Comparison of ENCODE assay signal across 1 cellular context in the genomic region with DNA sequence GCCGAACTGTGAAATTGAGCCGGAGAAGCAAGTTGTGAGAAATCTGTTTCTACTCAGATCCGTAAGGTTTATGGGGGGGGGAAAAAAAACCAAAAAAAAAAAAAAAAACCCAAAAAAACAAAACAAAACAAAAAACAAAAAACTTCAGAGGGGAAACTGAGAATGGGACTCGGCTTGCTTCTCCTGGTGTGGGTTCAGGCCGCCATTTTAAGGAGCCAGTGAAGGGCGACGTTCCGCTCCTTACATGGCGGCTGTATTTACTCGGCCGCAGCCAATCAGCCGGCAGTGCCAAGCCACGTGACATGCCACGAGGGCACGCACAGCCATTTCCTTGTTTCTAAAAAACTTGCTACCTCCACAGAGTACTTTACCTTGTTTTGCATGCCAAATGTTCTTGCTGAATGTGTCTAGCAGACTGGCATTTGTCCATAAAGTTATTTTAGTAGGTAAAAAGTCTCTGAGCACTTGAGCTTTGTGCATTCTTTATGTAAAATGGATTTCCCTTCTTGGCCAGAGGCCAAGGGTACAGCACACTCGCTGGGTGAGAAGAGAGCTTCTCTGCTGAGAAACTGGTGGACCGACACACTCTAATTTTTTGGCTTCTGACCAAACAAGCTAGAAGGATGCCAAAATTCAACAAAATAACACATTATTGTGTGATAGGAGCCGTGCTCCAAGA.
TF ChIP-seq lines count a peak whose summit lies in the region.

No MANE protein-coding gene starts in this region.

TF ChIP-seq in K562, 482 proteins besides CTCF, POLR2A, EP300 and RAD21 (continued from another document and continues in another):
- TF ChIP-seq, protein P1, sequence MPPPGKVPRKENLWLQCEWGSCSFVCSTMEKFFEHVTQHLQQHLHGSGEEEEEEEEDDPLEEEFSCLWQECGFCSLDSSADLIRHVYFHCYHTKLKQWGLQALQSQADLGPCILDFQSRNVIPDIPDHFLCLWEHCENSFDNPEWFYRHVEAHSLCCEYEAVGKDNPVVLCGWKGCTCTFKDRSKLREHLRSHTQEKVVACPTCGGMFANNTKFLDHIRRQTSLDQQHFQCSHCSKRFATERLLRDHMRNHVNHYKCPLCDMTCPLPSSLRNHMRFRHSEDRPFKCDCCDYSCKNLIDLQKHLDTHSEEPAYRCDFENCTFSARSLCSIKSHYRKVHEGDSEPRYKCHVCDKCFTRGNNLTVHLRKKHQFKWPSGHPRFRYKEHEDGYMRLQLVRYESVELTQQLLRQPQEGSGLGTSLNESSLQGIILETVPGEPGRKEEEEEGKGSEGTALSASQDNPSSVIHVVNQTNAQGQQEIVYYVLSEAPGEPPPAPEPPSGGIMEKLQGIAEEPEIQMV (tag; conservative IDR thresholded peaks at IDR 0.05; ENCODE audit: low read depth) = peak; percentile 57; the same call in 1 of the 2 replicates
- TF ChIP-seq ZNF184 (CRISPR knock-in tag; IDR thresholded peaks at IDR 0.05) (no peak), USF2 (CRISPR knock-in tag; IDR thresholded peaks at IDR 0.05) (peak; percentile 93), NUFIP1 (IDR thresholded peaks at IDR 0.05; ENCODE audit: partially characterized antibody) (peak; percentile 22), NR2C1 (IDR thresholded peaks at IDR 0.05) (no peak), NR2C1 (tag; IDR thresholded peaks at IDR 0.05) (0 out of 2 replicates have a peak, but pooled peaks have one; percentile 17), PCBP2 (IDR thresholded peaks at IDR 0.05; ENCODE audit: low read depth, low read length, poor library complexity, severe bottlenecking) (no peak), CBFB (CRISPR knock-in tag; IDR thresholded peaks at IDR 0.05) (no peak), GTF3C2 (IDR thresholded peaks at IDR 0.05; ENCODE audit: borderline replicate concordance, extremely low read depth, insufficient read length) (no peak), CREM (IDR thresholded peaks at IDR 0.05; ENCODE audit: low read depth) (0 out of 2 replicates have a peak, but pooled peaks have one; percentile 34), CXXC5 (CRISPR knock-in tag; IDR thresholded peaks at IDR 0.05) (peak; percentile 74; the same call in 1 of the 2 replicates), TGIF2 (CRISPR knock-in tag; IDR thresholded peaks at IDR 0.05) (no peak), NFYB (IDR thresholded peaks at IDR 0.05; ENCODE audit: extremely low read depth, insufficient read length) (peak; percentile 95), ZNF134 (CRISPR knock-in tag; conservative IDR thresholded peaks at IDR 0.05) (0 out of 2 replicates have a peak, but pooled peaks have one; percentile 30), MYC (IDR thresholded peaks at IDR 0.05; ENCODE audit: low read depth, low read length) (peak; percentile 91), MYC (CRISPR knock-in tag; IDR thresholded peaks at IDR 0.05; ENCODE audit: borderline replicate concordance, low read depth) (peak; percentile 77; the same call in 1 of the 2 replicates), ELF1 (tag; IDR thresholded peaks at IDR 0.05) (peak; percentile 76), NR4A1 (CRISPR knock-in tag; IDR thresholded peaks at IDR 0.05) (no peak), NR4A1 (tag; IDR thresholded peaks at IDR 0.05) (peak; percentile 80; the same call in 1 of the 2 replicates), HEY1 (CRISPR knock-in tag; IDR thresholded peaks at IDR 0.05; ENCODE audit: borderline replicate concordance) (peak; percentile 61; the same call in 1 of the 2 replicates), RBM25 (IDR thresholded peaks at IDR 0.05; ENCODE audit: low read depth, low read length, severe bottlenecking) (peak; percentile 75), ZNF444 (CRISPR knock-in tag; IDR thresholded peaks at IDR 0.05) (peak; percentile 20; the same call in 1 of the 2 replicates), NFRKB (IDR thresholded peaks at IDR 0.05; ENCODE audit: low read depth) (peak; percentile 94), CBX3 (IDR thresholded peaks at IDR 0.05; ENCODE audit: borderline replicate concordance in 1 of 2, low read length in 2 of 2) (peak in 1 of 2 experiments; percentile 52; a peak in 1 of 3 replicates), ZBTB2 (IDR thresholded peaks at IDR 0.05) (peak; percentile 41; the same call in 1 of the 2 replicates), FOXK2 (conservative IDR thresholded peaks at IDR 0.05 in 1 of 2, IDR thresholded peaks at IDR 0.05 in 1 of 2; ENCODE audit: low read depth in 2 of 2) (peak; percentile 91 to 93), USF1 (CRISPR knock-in tag; IDR thresholded peaks at IDR 0.05) (peak; percentile 95), PHTF2 (CRISPR knock-in tag; IDR thresholded peaks at IDR 0.05) (0 out of 2 replicates have a peak, but pooled peaks have one; percentile 46), HDAC8 (tag; IDR thresholded peaks at IDR 0.05) (peak; percentile 74), CSDE1 (IDR thresholded peaks at IDR 0.05) (peak in 1 of 2 experiments; percentile 83; a peak in 1 of 4 replicates), MYNN (IDR thresholded peaks at IDR 0.05) (0 out of 2 replicates have a peak, but pooled peaks have one; percentile 22), MYNN (CRISPR knock-in tag; IDR thresholded peaks at IDR 0.05) (no peak), HNRNPL (IDR thresholded peaks at IDR 0.05; ENCODE audit: low read depth, low read length) (no peak), FOXJ2 (tag; IDR thresholded peaks at IDR 0.05) (peak; percentile 87), TRIM28 (IDR thresholded peaks at IDR 0.05) (no peak), KAT8 (IDR thresholded peaks at IDR 0.05; ENCODE audit: low read depth) (peak; percentile 98), ZZZ3 (IDR thresholded peaks at IDR 0.05) (no peak)
- TF ChIP-seq, protein P2, sequence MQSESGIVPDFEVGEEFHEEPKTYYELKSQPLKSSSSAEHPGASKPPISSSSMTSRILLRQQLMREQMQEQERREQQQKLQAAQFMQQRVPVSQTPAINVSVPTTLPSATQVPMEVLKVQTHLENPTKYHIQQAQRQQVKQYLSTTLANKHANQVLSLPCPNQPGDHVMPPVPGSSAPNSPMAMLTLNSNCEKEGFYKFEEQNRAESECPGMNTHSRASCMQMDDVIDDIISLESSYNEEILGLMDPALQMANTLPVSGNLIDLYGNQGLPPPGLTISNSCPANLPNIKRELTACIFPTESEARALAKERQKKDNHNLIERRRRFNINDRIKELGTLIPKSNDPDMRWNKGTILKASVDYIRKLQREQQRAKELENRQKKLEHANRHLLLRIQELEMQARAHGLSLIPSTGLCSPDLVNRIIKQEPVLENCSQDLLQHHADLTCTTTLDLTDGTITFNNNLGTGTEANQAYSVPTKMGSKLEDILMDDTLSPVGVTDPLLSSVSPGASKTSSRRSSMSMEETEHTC (IDR thresholded peaks at IDR 0.05) = 0 out of 2 replicates have a peak, but pooled peaks have one; percentile 62
- TF ChIP-seq, protein P3, sequence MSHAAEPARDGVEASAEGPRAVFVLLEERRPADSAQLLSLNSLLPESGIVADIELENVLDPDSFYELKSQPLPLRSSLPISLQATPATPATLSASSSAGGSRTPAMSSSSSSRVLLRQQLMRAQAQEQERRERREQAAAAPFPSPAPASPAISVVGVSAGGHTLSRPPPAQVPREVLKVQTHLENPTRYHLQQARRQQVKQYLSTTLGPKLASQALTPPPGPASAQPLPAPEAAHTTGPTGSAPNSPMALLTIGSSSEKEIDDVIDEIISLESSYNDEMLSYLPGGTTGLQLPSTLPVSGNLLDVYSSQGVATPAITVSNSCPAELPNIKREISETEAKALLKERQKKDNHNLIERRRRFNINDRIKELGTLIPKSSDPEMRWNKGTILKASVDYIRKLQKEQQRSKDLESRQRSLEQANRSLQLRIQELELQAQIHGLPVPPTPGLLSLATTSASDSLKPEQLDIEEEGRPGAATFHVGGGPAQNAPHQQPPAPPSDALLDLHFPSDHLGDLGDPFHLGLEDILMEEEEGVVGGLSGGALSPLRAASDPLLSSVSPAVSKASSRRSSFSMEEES (CRISPR knock-in tag; IDR thresholded peaks at IDR 0.05) = peak; percentile 93
- TF ChIP-seq, protein P4, sequence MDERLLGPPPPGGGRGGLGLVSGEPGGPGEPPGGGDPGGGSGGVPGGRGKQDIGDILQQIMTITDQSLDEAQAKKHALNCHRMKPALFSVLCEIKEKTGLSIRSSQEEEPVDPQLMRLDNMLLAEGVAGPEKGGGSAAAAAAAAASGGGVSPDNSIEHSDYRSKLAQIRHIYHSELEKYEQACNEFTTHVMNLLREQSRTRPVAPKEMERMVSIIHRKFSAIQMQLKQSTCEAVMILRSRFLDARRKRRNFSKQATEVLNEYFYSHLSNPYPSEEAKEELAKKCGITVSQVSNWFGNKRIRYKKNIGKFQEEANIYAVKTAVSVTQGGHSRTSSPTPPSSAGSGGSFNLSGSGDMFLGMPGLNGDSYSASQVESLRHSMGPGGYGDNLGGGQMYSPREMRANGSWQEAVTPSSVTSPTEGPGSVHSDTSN (CRISPR knock-in tag; IDR thresholded peaks at IDR 0.05; ENCODE audit: low read depth) = no peak
- TF ChIP-seq, protein P4 (tag; conservative IDR thresholded peaks at IDR 0.05; ENCODE audit: low read depth) = peak; percentile 24; the same call in 1 of the 2 replicates
